Comparison of ENCODE assay signal across 1 cellular context in genomic region chr4:110183643-110184042, GRCh38.
TF ChIP-seq lines count a peak whose summit lies in the region.

No MANE protein-coding gene starts in this region.

TF ChIP-seq in GM23338, 12 proteins besides CTCF, POLR2A, EP300 and RAD21 (continued from another document):
- TF ChIP-seq, protein P1, sequence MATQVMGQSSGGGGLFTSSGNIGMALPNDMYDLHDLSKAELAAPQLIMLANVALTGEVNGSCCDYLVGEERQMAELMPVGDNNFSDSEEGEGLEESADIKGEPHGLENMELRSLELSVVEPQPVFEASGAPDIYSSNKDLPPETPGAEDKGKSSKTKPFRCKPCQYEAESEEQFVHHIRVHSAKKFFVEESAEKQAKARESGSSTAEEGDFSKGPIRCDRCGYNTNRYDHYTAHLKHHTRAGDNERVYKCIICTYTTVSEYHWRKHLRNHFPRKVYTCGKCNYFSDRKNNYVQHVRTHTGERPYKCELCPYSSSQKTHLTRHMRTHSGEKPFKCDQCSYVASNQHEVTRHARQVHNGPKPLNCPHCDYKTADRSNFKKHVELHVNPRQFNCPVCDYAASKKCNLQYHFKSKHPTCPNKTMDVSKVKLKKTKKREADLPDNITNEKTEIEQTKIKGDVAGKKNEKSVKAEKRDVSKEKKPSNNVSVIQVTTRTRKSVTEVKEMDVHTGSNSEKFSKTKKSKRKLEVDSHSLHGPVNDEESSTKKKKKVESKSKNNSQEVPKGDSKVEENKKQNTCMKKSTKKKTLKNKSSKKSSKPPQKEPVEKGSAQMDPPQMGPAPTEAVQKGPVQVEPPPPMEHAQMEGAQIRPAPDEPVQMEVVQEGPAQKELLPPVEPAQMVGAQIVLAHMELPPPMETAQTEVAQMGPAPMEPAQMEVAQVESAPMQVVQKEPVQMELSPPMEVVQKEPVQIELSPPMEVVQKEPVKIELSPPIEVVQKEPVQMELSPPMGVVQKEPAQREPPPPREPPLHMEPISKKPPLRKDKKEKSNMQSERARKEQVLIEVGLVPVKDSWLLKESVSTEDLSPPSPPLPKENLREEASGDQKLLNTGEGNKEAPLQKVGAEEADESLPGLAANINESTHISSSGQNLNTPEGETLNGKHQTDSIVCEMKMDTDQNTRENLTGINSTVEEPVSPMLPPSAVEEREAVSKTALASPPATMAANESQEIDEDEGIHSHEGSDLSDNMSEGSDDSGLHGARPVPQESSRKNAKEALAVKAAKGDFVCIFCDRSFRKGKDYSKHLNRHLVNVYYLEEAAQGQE (IDR thresholded peaks at IDR 0.05; ENCODE audit: unreplicated experiment): no peak
- TF ChIP-seq JUNB (IDR thresholded peaks at IDR 0.05; ENCODE audit: unreplicated experiment) (no peak), EZH2phosphoT487 (IDR thresholded peaks at IDR 0.05; ENCODE audit: unreplicated experiment) (no peak), STAT1 (IDR thresholded peaks at IDR 0.05; ENCODE audit: unreplicated experiment) (no peak), EZH2 (IDR thresholded peaks at IDR 0.05; ENCODE audit: low read depth, unreplicated experiment) (no peak), CREB1 (CRISPR knock-in tag; IDR thresholded peaks at IDR 0.05; ENCODE audit: low read depth) (no peak), ZNF114 (CRISPR knock-in tag; IDR thresholded peaks at IDR 0.05) (no peak)
- TF ChIP-seq, protein P2, sequence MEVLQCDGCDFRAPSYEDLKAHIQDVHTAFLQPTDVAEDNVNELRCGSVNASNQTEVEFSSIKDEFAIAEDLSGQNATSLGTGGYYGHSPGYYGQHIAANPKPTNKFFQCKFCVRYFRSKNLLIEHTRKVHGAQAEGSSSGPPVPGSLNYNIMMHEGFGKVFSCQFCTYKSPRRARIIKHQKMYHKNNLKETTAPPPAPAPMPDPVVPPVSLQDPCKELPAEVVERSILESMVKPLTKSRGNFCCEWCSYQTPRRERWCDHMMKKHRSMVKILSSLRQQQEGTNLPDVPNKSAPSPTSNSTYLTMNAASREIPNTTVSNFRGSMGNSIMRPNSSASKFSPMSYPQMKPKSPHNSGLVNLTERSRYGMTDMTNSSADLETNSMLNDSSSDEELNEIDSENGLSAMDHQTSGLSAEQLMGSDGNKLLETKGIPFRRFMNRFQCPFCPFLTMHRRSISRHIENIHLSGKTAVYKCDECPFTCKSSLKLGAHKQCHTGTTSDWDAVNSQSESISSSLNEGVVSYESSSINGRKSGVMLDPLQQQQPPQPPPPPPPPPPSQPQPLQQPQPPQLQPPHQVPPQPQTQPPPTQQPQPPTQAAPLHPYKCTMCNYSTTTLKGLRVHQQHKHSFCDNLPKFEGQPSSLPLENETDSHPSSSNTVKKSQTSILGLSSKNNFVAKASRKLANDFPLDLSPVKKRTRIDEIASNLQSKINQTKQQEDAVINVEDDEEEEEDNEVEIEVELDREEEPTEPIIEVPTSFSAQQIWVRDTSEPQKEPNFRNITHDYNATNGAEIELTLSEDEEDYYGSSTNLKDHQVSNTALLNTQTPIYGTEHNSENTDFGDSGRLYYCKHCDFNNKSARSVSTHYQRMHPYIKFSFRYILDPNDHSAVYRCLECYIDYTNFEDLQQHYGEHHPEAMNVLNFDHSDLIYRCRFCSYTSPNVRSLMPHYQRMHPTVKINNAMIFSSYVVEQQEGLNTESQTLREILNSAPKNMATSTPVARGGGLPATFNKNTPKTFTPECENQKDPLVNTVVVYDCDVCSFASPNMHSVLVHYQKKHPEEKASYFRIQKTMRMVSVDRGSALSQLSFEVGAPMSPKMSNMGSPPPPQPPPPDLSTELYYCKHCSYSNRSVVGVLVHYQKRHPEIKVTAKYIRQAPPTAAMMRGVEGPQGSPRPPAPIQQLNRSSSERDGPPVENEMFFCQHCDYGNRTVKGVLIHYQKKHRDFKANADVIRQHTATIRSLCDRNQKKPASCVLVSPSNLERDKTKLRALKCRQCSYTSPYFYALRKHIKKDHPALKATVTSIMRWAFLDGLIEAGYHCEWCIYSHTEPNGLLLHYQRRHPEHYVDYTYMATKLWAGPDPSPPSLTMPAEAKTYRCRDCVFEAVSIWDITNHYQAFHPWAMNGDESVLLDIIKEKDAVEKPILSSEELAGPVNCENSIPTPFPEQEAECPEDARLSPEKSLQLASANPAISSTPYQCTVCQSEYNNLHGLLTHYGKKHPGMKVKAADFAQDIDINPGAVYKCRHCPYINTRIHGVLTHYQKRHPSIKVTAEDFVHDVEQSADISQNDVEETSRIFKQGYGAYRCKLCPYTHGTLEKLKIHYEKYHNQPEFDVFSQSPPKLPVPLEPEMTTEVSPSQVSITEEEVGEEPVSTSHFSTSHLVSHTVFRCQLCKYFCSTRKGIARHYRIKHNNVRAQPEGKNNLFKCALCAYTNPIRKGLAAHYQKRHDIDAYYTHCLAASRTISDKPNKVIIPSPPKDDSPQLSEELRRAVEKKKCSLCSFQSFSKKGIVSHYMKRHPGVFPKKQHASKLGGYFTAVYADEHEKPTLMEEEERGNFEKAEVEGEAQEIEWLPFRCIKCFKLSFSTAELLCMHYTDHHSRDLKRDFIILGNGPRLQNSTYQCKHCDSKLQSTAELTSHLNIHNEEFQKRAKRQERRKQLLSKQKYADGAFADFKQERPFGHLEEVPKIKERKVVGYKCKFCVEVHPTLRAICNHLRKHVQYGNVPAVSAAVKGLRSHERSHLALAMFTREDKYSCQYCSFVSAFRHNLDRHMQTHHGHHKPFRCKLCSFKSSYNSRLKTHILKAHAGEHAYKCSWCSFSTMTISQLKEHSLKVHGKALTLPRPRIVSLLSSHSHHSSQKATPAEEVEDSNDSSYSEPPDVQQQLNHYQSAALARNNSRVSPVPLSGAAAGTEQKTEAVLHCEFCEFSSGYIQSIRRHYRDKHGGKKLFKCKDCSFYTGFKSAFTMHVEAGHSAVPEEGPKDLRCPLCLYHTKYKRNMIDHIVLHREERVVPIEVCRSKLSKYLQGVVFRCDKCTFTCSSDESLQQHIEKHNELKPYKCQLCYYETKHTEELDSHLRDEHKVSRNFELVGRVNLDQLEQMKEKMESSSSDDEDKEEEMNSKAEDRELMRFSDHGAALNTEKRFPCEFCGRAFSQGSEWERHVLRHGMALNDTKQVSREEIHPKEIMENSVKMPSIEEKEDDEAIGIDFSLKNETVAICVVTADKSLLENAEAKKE (CRISPR knock-in tag; IDR thresholded peaks at IDR 0.05): no peak
TF ChIP-seq in GM23338: peak in this region for 0.
